Comparison of ENCODE assay signal across 27 cellular contexts in genomic region chr7:3591150-3591549, GRCh38.
"Had no signal": no experiment of that assay in that cellular context is flagged by ENCODE, and none has a peak within 500 bp of the region (broad histone marks: within the 10 kb centered on the region; RNA-seq: fewer than 3 reads in every experiment).

No MANE protein-coding gene starts in this region.

- H3K4me1 ChIP-seq: ascending aorta had no signal

- H3K4me3 Mint-ChIP-seq: activated B cell treated with CpG ODN at 0.5 μM for 24 hours; activated CD4-positive, alpha-beta T cell treated with anti-CD3 and anti-CD28 coated beads, Interleukin-2, amount 10 ng/mL, durations not matched to agents 24 days and 14 days; activated CD8-positive, alpha-beta memory T cell treated with anti-CD3 and anti-CD28 coated beads, Interleukin-2, amount 10 ng/mL, durations not matched to agents 7 days and 5 days; activated naive CD4-positive, alpha-beta T cell treated with anti-CD3 and anti-CD28 coated beads, Interleukin-2, amount 50 U/mL, for 24 hours; activated T-cell treated with anti-CD3 and anti-CD28 coated beads, Interleukin-2, amount 50 U/mL, for 24 hours; activated T-helper 1 cell treated with anti-CD3 and anti-CD28 coated beads, Interleukin-12 subunit alpha, Interleukin-12 subunit beta, Interleukin-2, Interleukin-4 antibody, amounts not matched to agents 30 ng/mL and 10 ng/mL and 1 ng/mL, durations not matched to agents 14 hours and 24 hours and 36 hours had no signal

- H3K4me3 ChIP-seq: ascending aorta, body of pancreas, K562 had no signal

- H3K9me3 Mint-ChIP-seq: activated B cell treated with CpG ODN at 0.5 μM for 24 hours; activated CD4-positive, alpha-beta T cell treated with anti-CD3 and anti-CD28 coated beads, Interleukin-2, amount 10 ng/mL, durations not matched to agents 24 days and 14 days; activated naive CD4-positive, alpha-beta T cell treated with anti-CD3 and anti-CD28 coated beads, Interleukin-2, amount 50 U/mL, for 24 hours; activated T-cell treated with anti-CD3 and anti-CD28 coated beads, Interleukin-2, amount 50 U/mL, for 24 hours; activated T-helper 1 cell treated with anti-CD3 and anti-CD28 coated beads, Interleukin-12 subunit alpha, Interleukin-12 subunit beta, Interleukin-2, Interleukin-4 antibody, amounts not matched to agents 30 ng/mL and 10 ng/mL and 1 ng/mL, durations not matched to agents 14 hours and 24 hours and 36 hours had no signal

- H3K27me3 Mint-ChIP-seq: activated B cell treated with CpG ODN at 0.5 μM for 24 hours; activated naive CD4-positive, alpha-beta T cell treated with anti-CD3 and anti-CD28 coated beads, Interleukin-2, amount 50 U/mL, for 24 hours; activated T-cell treated with anti-CD3 and anti-CD28 coated beads, Interleukin-2, amount 50 U/mL, for 24 hours had no signal

- H3K9me3 ChIP-seq: ascending aorta, body of pancreas had no signal

- DNase-seq: activated B cell treated with CpG ODN at 0.5 μM for 24 hours; activated CD4-positive, alpha-beta T cell treated with anti-CD3 and anti-CD28 coated beads for 1 hour; activated CD4-positive, alpha-beta T cell treated with anti-CD3 and anti-CD28 coated beads, Interleukin-2, amount 10 ng/mL, durations not matched to agents 24 days and 14 days; activated CD4-positive, alpha-beta T cell treated with anti-CD3 and anti-CD28 coated beads, Interleukin-2, amount 50 U/mL, for 48 hours; activated CD8-positive, alpha-beta memory T cell treated with anti-CD3 and anti-CD28 coated beads, Interleukin-2, amount 10 ng/mL, durations not matched to agents 7 days and 5 days; activated effector memory CD4-positive, alpha-beta T cell treated with Interleukin-2 at 50 U/mL for 16 hours; activated naive CD4-positive, alpha-beta T cell; activated T-cell treated with anti-CD3 and anti-CD28 coated beads, Interleukin-2, amount 50 U/mL, for 24 hours; amniotic stem cell; body of pancreas; central memory CD4-positive, alpha-beta T cell; Kasumi-1; NCI-H1048; NCI-H1694; NCI-H2029; NCI-H2107; NCI-H2171 treated with DMSO at 0.1 percent for 48 hours; NCI-H226; NCI-H82; RPMI8226; SW 1271 had no signal

- H3K27ac ChIP-seq: ascending aorta, body of pancreas had no signal

- H3K4me1 Mint-ChIP-seq: activated CD4-positive, alpha-beta T cell treated with anti-CD3 and anti-CD28 coated beads, Interleukin-2, amount 10 ng/mL, durations not matched to agents 24 days and 14 days; activated CD8-positive, alpha-beta memory T cell treated with anti-CD3 and anti-CD28 coated beads, Interleukin-2, amount 10 ng/mL, durations not matched to agents 7 days and 5 days had no signal

- H3K27ac Mint-ChIP-seq: activated CD4-positive, alpha-beta T cell treated with anti-CD3 and anti-CD28 coated beads, Interleukin-2, amount 10 ng/mL, durations not matched to agents 24 days and 14 days; activated CD8-positive, alpha-beta memory T cell treated with anti-CD3 and anti-CD28 coated beads, Interleukin-2, amount 10 ng/mL, durations not matched to agents 7 days and 5 days; activated naive CD4-positive, alpha-beta T cell treated with anti-CD3 and anti-CD28 coated beads, Interleukin-2, amount 50 U/mL, for 24 hours; activated T-cell treated with anti-CD3 and anti-CD28 coated beads, Interleukin-2, amount 50 U/mL, for 24 hours; activated T-helper 1 cell treated with anti-CD3 and anti-CD28 coated beads, Interleukin-12 subunit alpha, Interleukin-12 subunit beta, Interleukin-2, Interleukin-4 antibody, amounts not matched to agents 30 ng/mL and 10 ng/mL and 1 ng/mL, durations not matched to agents 14 hours and 24 hours and 36 hours had no signal

- H3K36me3 Mint-ChIP-seq: activated CD8-positive, alpha-beta memory T cell treated with anti-CD3 and anti-CD28 coated beads, Interleukin-2, amount 10 ng/mL, durations not matched to agents 7 days and 5 days; activated naive CD4-positive, alpha-beta T cell treated with anti-CD3 and anti-CD28 coated beads, Interleukin-2, amount 50 U/mL, for 24 hours had no signal

- H3K36me3 ChIP-seq: ascending aorta had no signal

- H3K27me3 ChIP-seq: ascending aorta, body of pancreas had no signal

- ATAC-seq: activated CD8-positive, alpha-beta memory T cell treated with anti-CD3 and anti-CD28 coated beads, Interleukin-2, amount 10 ng/mL, durations not matched to agents 7 days and 5 days; body of pancreas; K562; Right ventricle myocardium inferior; SK-N-SH treated with all-trans-retinoic acid at 6 μM for 48 hours had no signal
